Comparison of ENCODE assay signal across 27 cellular contexts in the genomic region with DNA sequence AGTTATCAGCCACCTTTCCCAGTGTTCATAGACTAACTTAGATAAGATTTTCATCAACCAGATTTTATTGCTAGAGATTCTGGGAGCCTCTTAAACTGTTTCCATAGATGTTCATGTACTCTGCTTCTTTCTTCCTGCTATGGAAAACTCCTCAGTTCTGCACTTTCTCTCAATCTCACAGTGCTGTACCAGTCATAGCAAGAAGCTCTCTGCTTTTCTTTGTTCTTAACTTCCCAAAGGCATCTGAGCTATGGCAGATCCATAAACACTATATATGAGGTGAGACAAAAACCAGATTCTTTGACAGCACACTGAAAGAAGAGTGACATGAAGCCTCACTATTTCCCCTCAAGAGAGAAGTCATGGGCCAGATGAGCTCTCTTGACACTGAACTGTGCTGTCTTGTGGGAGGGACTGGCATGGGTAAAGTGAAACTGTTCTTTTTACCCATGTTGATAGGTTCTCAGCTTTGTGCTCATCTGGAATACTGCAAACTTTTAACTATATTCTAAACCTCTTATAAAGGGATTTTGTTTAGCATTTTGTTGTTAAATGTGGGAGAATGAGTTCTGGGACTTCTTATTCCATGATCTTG.
DNase-seq lines count a peak whose midpoint lies in the region; ATAC-seq, FAIRE-seq and TF ChIP-seq lines count a peak whose summit lies in the region.
"Had no signal": no experiment of that assay in that cellular context is flagged by ENCODE, and none has a peak within 500 bp of the region (broad histone marks: within the 10 kb centered on the region; RNA-seq: fewer than 3 reads in every experiment).

No MANE protein-coding gene starts in this region.

- H3K36me3 ChIP-seq in GM12878 (ENCODE audit: control insufficient read depth in 2 of 2, insufficient read depth in 2 of 2, low read length in 1 of 2) (no peaks in the 10 kb centered on the region), HepG2 (replicated peaks in 1 of 2; ENCODE audit: control insufficient read depth in 1 of 2, insufficient read depth in 2 of 2, low read length in 2 of 2) (no peaks in the 10 kb centered on the region), mammary epithelial cell (ENCODE audit: insufficient read depth, low read length) (no peaks in the 10 kb centered on the region)
- H3K36me3 ChIP-seq: left ventricle myocardium inferior, thoracic aorta had no signal

- H3K9ac ChIP-seq in GM12878 (ENCODE audit: control insufficient read depth, insufficient read depth, low read length): no peak overlapping the region
- H3K9ac ChIP-seq in HepG2 (ENCODE audit: insufficient read depth, low read depth, low read length): no peak overlapping the region
- no peak overlapping the region for H3K9ac ChIP-seq in mammary epithelial cell (ENCODE audit: insufficient read depth, low read length)

- H3K4me1 ChIP-seq in GM12878 (ENCODE audit: control insufficient read depth, insufficient read depth, low read length) (no peaks in the 10 kb centered on the region), HepG2 (ENCODE audit: insufficient read depth, low read length) (no peaks in the 10 kb centered on the region), mammary epithelial cell (ENCODE audit: insufficient read depth, low read length) (no peaks in the 10 kb centered on the region)
- H3K4me1 ChIP-seq: left ventricle myocardium inferior, psoas muscle had no signal

- POLR2A ChIA-PET in GM12878 (lab: Charles Lee) (no interaction called here), HepG2 (lab: Yijun Ruan, JAX) (no interaction called here)

- TF ChIP-seq CTCF in GM12878 (IDR thresholded peaks at IDR 0.05 in 2 of 3, conservative IDR thresholded peaks at IDR 0.05 in 1 of 3; ENCODE audit: control insufficient read depth in 2 of 3, extremely low read depth in 1 of 3, insufficient read depth in 1 of 3, low read depth in 3 of 3, low read length in 3 of 3): no peak
- TF ChIP-seq CTCF in HepG2 (CRISPR knock-in tag; IDR thresholded peaks at IDR 0.05): no peak
- no peak for TF ChIP-seq CTCF in mammary epithelial cell (conservative IDR thresholded peaks at IDR 0.05 in 1 of 2, IDR thresholded peaks at IDR 0.05 in 1 of 2; ENCODE audit: extremely low read depth in 1 of 2, insufficient read depth in 1 of 2, low read depth in 1 of 2, low read length in 2 of 2)

- SMC1A ChIA-PET in GM12878 (lab: Charles Lee; ENCODE audit: uncharacterized antibody, unreplicated experiment): interaction anchor here (0.7 to 1.4 kb wide), 4 partner anchors 12 to 52 kb away, joined by 3 read pairs; no protein-coding TSS in a partner anchor

- TF ChIP-seq EP300 in GM12878 (IDR thresholded peaks at IDR 0.05; ENCODE audit: borderline replicate concordance in 1 of 2, control insufficient read depth in 1 of 2, low read depth in 2 of 2, low read length in 2 of 2) (no peak), HepG2 (IDR thresholded peaks at IDR 0.05; ENCODE audit: low read depth in 2 of 2, low read length in 2 of 2) (no peak), HepG2 (CRISPR knock-in tag; IDR thresholded peaks at IDR 0.05; ENCODE audit: borderline replicate concordance) (no peak)

- dilution Hi-C loops in mammary epithelial cell (cut with HindIII; ENCODE audit: low sequenced_read_pairs): no loop called here

- in situ Hi-C loops in GM12878 (cut with MboI) (no loop called here), HepG2 (cut with HindIII; ENCODE audit: extremely low pct_ligation_motif_present, low pct_unique_long_range_greater_than_20kb) (no loop called here), mammary epithelial cell (cut with MboI; ENCODE audit: low sequenced_read_pairs in 2 of 2) (no loop called here)

- H2AFZ ChIP-seq in GM12878 (ENCODE audit: control insufficient read depth, low read depth, low read length): no peak overlapping the region
- H2AFZ ChIP-seq in HepG2 (ENCODE audit: low read length): no peak overlapping the region
- no peak overlapping the region for H2AFZ ChIP-seq in mammary epithelial cell (ENCODE audit: low read depth, low read length)

- TF ChIP-seq POLR2A in GM12878 (IDR thresholded peaks at IDR 0.05; ENCODE audit: low read depth, low read length) (no peak), HepG2 (IDR thresholded peaks at IDR 0.05; ENCODE audit: insufficient read depth in 1 of 2, low read depth in 2 of 2, low read length in 2 of 2) (no peak)

- CTCF ChIA-PET in GM12878 (lab: Yijun Ruan, JAX): no interaction called here
- CTCF ChIA-PET in HepG2 (lab: Yijun Ruan, JAX; ENCODE audit: low intra/inter-chr PET ratio, low total read pairs): no interaction called here
- CTCF ChIA-PET in mammary epithelial cell (lab: Charles Lee; ENCODE audit: low non-redundant PET): no interaction called here

- H3K27ac ChIP-seq in GM12878 (ENCODE audit: control insufficient read depth, insufficient read depth) (no peak overlapping the region), HepG2 (ENCODE audit: extremely low read length, insufficient read depth, low read length) (no peak overlapping the region), mammary epithelial cell (ENCODE audit: insufficient read depth, low read depth, low read length) (no peak overlapping the region)
- H3K27ac ChIP-seq: dorsolateral prefrontal cortex, left ventricle myocardium inferior, psoas muscle, thoracic aorta had no signal

- H3K4me3 ChIP-seq in GM12878: no peak overlapping the region
- no peak overlapping the region for H3K4me3 ChIP-seq in HepG2 (replicated peaks in 1 of 3; ENCODE audit: insufficient read depth in 1 of 3, low read depth in 2 of 3, low read length in 3 of 3)
- no peak overlapping the region for H3K4me3 ChIP-seq in mammary epithelial cell (replicated peaks in 1 of 3; ENCODE audit: insufficient read depth in 1 of 3, low read depth in 2 of 3, low read length in 3 of 3)
- H3K4me3 ChIP-seq: dorsolateral prefrontal cortex, left ventricle myocardium inferior, psoas muscle, thoracic aorta had no signal

- RAD21 ChIA-PET in GM12878 (lab: Charles Lee; ENCODE audit: unreplicated experiment): no interaction called here

- TF ChIP-seq RAD21 in GM12878 (IDR thresholded peaks at IDR 0.05; ENCODE audit: insufficient read depth, low read depth, low read length) (no peak), HepG2 (CRISPR knock-in tag; IDR thresholded peaks at IDR 0.05) (no peak)

- no TSS peak for BruUV-seq in GM12878 (replicated peaks; lab: Mats Ljungman, UMichigan)
- no TSS peak for BruUV-seq in HepG2 (replicated peaks; lab: Mats Ljungman, UMichigan)
- BruUV-seq in mammary epithelial cell (replicated peaks; lab: Mats Ljungman, UMichigan): no TSS peak

- ATAC-seq in GM18867 (IDR thresholded peaks at IDR 0.05; ENCODE audit: unreplicated experiment) (peak; percentile 75), GM21423 (IDR thresholded peaks at IDR 0.05; ENCODE audit: unreplicated experiment) (peak; percentile 73), HG02973 (IDR thresholded peaks at IDR 0.05; ENCODE audit: unreplicated experiment) (peak; percentile 62), GM12878 (peak; percentile 49), HepG2 (no peak), HG03571 (IDR thresholded peaks at IDR 0.05; ENCODE audit: unreplicated experiment) (no peak)
- ATAC-seq: psoas muscle; stimulated activated naive B cell treated with anti-CD40 and anti-IgM and Interleukin-4, amounts not matched to agents 10 μg/mL and 1 μg/mL and 100 μg/mL, for 72 hours had no signal

- H4K20me1 ChIP-seq in GM12878 (ENCODE audit: control insufficient read depth, insufficient read depth) (no peaks in the 10 kb centered on the region), HepG2 (ENCODE audit: insufficient read depth, low read length) (no peaks in the 10 kb centered on the region), mammary epithelial cell (ENCODE audit: insufficient read depth, low read length) (no peaks in the 10 kb centered on the region)

- intact Hi-C loops in GM12878 (cut with micrococcal nuclease; ENCODE audit: unreplicated experiment): no loop called here
- intact Hi-C loops in HepG2 (cut with micrococcal nuclease; ENCODE audit: unreplicated experiment): no loop called here
- intact Hi-C loops in mammary epithelial cell (cut with micrococcal nuclease): no loop called here

- peak; percentile 66 for FAIRE-seq in GM12878 (lab: Jason Lieb, UNC)
- no peak for FAIRE-seq in HepG2 (lab: Jason Lieb, UNC)
- FAIRE-seq: RCC 7860 had no signal

- H3K9me3 ChIP-seq in GM12878 (replicated peaks; ENCODE audit: control insufficient read depth, insufficient read depth, low read length) (no peaks in the 10 kb centered on the region; the same call in 2 of the 3 replicates), HepG2 (ENCODE audit: low read length) (peaks cover 14% of the 10 kb centered on the region), mammary epithelial cell (replicated peaks; ENCODE audit: insufficient read depth, low read length) (peaks cover 6% of the 10 kb centered on the region)

- H3K79me2 ChIP-seq in GM12878 (ENCODE audit: control insufficient read depth, insufficient read depth, low read length): no peaks in the 10 kb centered on the region
- no peaks in the 10 kb centered on the region for H3K79me2 ChIP-seq in HepG2 (ENCODE audit: insufficient read depth, low read length)
- no peaks in the 10 kb centered on the region for H3K79me2 ChIP-seq in mammary epithelial cell (ENCODE audit: insufficient read depth, low read length)

- H3K4me2 ChIP-seq in GM12878 (ENCODE audit: control insufficient read depth, insufficient read depth) (no peak overlapping the region), HepG2 (ENCODE audit: low read depth, low read length) (no peak overlapping the region), mammary epithelial cell (ENCODE audit: insufficient read depth, low read depth, low read length) (no peak overlapping the region)

- DNase-seq in GM12878 (ENCODE audit: low read depth, low spot score) (no peak), HepG2 (ENCODE audit: low spot score) (no peak), NCI-H774 (lab: John Stamatoyannopoulos, UW) (no peak), mammary epithelial cell (no peak)
- DNase-seq: activated CD4-positive, CD25-positive, alpha-beta regulatory T cell treated with anti-CD3 and anti-CD28 coated beads, Interleukin-2, amount 50 U/mL, for 72 hours; activated CD8-positive, alpha-beta memory T cell treated with anti-CD3 and anti-CD28 coated beads for 24 hours; activated naive CD4-positive, alpha-beta T cell treated with anti-CD3 and anti-CD28 coated beads, Interleukin-2, amount 10 ng/mL, durations not matched to agents 7 days and 5 days; activated T-cell treated with anti-CD3 and anti-CD28 coated beads, Interleukin-2, amount 50 U/mL, for 48 hours; anterior cingulate cortex; caudate nucleus; dorsolateral prefrontal cortex; foreskin fibroblast; H9; immature natural killer cell; left ventricle myocardium inferior; NCI-H1048; NCI-H1930; NCI-H345; psoas muscle; stimulated activated CD4-positive, alpha-beta T cell treated with anti-CD3 and anti-CD28 coated beads, Interleukin-1b, Interleukin-23, amount 100 ng/mL, for 48 hours; stimulated activated naive B cell treated with anti-CD40 and anti-IgM and Interleukin-4, amounts not matched to agents 10 μg/mL and 1 μg/mL and 100 μg/mL, for 72 hours had no signal

- H3K27me3 ChIP-seq in GM12878 (replicated peaks in 1 of 2; ENCODE audit: control insufficient read depth in 2 of 2, insufficient read depth in 2 of 2, low read length in 1 of 2) (0 out of 4 replicates have a peak, but pooled peaks cover 0 to 1% of the 10 kb centered on the region in 2 experiments), HepG2 (ENCODE audit: control insufficient read depth in 1 of 2, insufficient read depth in 2 of 2, low read length in 2 of 2) (no peaks in the 10 kb centered on the region), mammary epithelial cell (ENCODE audit: insufficient read depth, low read length) (no peaks in the 10 kb centered on the region)
- H3K27me3 ChIP-seq: dorsolateral prefrontal cortex had no signal

Comparison
In these comparisons a context has a peak if more than half of its experiments do, and no peak if none do; other contexts are left out.
1. ATAC-seq: peak in GM18867 (single experiment), GM21423 (single experiment), HG02973 (single experiment) and GM12878 (single experiment); none in HepG2 (single experiment) and HG03571 (single experiment).